ENCODE assay signal across 34 cellular contexts in the genomic region with DNA sequence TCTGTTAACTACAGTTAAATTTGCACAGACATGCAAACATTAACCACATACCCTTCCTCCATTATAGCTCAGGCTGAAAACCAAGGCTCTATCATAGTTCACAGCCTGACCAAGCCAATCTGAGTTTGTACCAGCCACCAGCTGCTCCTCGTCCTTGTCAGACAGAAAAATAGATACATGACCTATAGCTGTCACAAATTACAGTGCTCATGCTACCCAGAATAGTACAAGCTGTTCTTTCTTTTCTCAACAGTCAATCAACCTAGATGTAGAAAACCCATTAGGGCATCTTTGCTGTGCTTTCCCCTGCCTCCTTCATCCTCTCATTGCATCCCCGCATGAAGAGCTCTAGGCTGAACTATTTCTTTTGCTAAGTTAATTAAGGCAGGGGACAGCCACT.
"Had no signal": no experiment of that assay in that cellular context is flagged by ENCODE, and none has a peak within 500 bp of the region (broad histone marks: within the 10 kb centered on the region; RNA-seq: fewer than 3 reads in every experiment).

No MANE protein-coding gene starts in this region.

- H3K4me1 ChIP-seq: Peyer's patch had no signal

- DNase-seq: activated CD4-positive, alpha-beta memory T cell treated with anti-CD3 and anti-CD28 coated beads, Interleukin-2, amount 10 ng/mL, durations not matched to agents 7 days and 5 days; activated CD4-positive, alpha-beta T cell treated with anti-CD3 and anti-CD28 coated beads for 1 hour; activated CD4-positive, alpha-beta T cell treated with anti-CD3 and anti-CD28 coated beads for 48 hours; activated CD4-positive, CD25-positive, alpha-beta regulatory T cell; activated CD8-positive, alpha-beta memory T cell treated with anti-CD3 and anti-CD28 coated beads for 24 hours; activated CD8-positive, alpha-beta memory T cell treated with anti-CD3 and anti-CD28 coated beads, Interleukin-2, amount 10 ng/mL, durations not matched to agents 7 days and 5 days; activated CD8-positive, alpha-beta memory T cell treated with anti-CD3 and anti-CD28 coated beads, Interleukin-2, amount 50 U/mL, for 48 hours; activated effector memory CD4-positive, alpha-beta T cell treated with Interleukin-2 at 50 U/mL for 16 hours; activated naive CD4-positive, alpha-beta T cell treated with anti-CD3 and anti-CD28 coated beads, Interleukin-2, amount 10 ng/mL, durations not matched to agents 7 days and 5 days; activated naive CD8-positive, alpha-beta T cell treated with anti-CD3 and anti-CD28 coated beads, Interleukin-2, amount 50 U/mL, for 24 hours; activated T-cell treated with anti-CD3 and anti-CD28 coated beads, Interleukin-2, amount 50 U/mL, for 48 hours; anterior cingulate cortex; central memory CD4-positive, alpha-beta T cell; Kasumi-1; KG1; MG63; NCI-H1048; NCI-H1105 treated with DMSO at 0.1 percent for 48 hours; NCI-H146; NCI-H187; NCI-H2029 treated with DMSO at 0.1 percent for 48 hours; NCI-H2107; NCI-H226; NCI-H446 treated with DMSO at 0.1 percent for 48 hours; NCI-H524; NCI-H69; NCI-H82; NK-92 treated with Interleukin-12 subunit alpha and Interleukin-12 subunit beta, amount 100 ng/mL, for 24 hours; PC-3; Peyer's patch; RPMI8226; T1000; WERI-Rb-1 had no signal

- H3K4me3 ChIP-seq: MG63, Peyer's patch, SK-N-MC had no signal

- H3K27ac ChIP-seq: Peyer's patch, SK-N-MC, WERI-Rb-1 had no signal

- ATAC-seq: activated CD8-positive, alpha-beta memory T cell treated with anti-CD3 and anti-CD28 coated beads, Interleukin-2, amount 10 ng/mL, durations not matched to agents 7 days and 5 days; activated naive CD8-positive, alpha-beta T cell treated with anti-CD3 and anti-CD28 coated beads, Interleukin-2, amount 50 U/mL, for 24 hours; PC-3 had no signal

- H3K36me3 ChIP-seq: MG63, Peyer's patch, WERI-Rb-1 had no signal

- H3K9me3 ChIP-seq: MG63, Peyer's patch had no signal

- H3K27me3 ChIP-seq: MG63, Peyer's patch had no signal
